28 cellular contexts compared by ENCODE assay signal in genomic region chr9:90632680-90633207, GRCh38. TPM values are rescaled to one million over a fixed set of nuclear protein-coding genes. Genes with fewer than 3 reads are reported as not detected.
"Had no signal": no experiment of that assay in that cellular context is flagged by ENCODE, and none has a peak within 500 bp of the region (broad histone marks: within the 10 kb centered on the region; RNA-seq: fewer than 3 reads in every experiment).

No MANE protein-coding gene starts in this region.

- H3K27ac ChIP-seq: brain microvascular endothelial cell, esophagus muscularis mucosa, foreskin keratinocyte, gastrocnemius medialis, WERI-Rb-1 had no signal

- H3K4me3 ChIP-seq: esophagus muscularis mucosa, gastrocnemius medialis had no signal

- H3K27me3 ChIP-seq: brain microvascular endothelial cell, esophagus muscularis mucosa, foreskin keratinocyte, gastrocnemius medialis had no signal

- H3K36me3 ChIP-seq: brain microvascular endothelial cell, esophagus muscularis mucosa, gastrocnemius medialis, WERI-Rb-1 had no signal

- H3K9me3 ChIP-seq: esophagus muscularis mucosa, gastrocnemius medialis had no signal

- H3K4me1 ChIP-seq: esophagus muscularis mucosa, foreskin keratinocyte, gastrocnemius medialis had no signal

- DNase-seq: activated B cell treated with CpG ODN at 0.5 μM for 24 hours; activated CD4-positive, alpha-beta T cell treated with anti-CD3 and anti-CD28 coated beads for 48 hours; activated CD4-positive, alpha-beta T cell treated with anti-CD3 and anti-CD28 coated beads, Interleukin-2, amount 50 U/mL, for 1 hour; activated CD4-positive, alpha-beta T cell treated with anti-CD3 and anti-CD28 coated beads, Interleukin-2, amount 50 U/mL, for 48 hours; activated CD8-positive, alpha-beta memory T cell treated with anti-CD3 and anti-CD28 coated beads for 24 hours; activated CD8-positive, alpha-beta T cell treated with anti-CD3 and anti-CD28 coated beads for 36 hours; activated effector memory CD4-positive, alpha-beta T cell treated with Interleukin-2 at 50 U/mL for 16 hours; activated gamma-delta T cell treated with Interleukin-2 at 50 U/mL for 16 hours; activated naive CD4-positive, alpha-beta T cell treated with anti-CD3 and anti-CD28 coated beads, Interleukin-2, amount 50 U/mL, for 16 hours; activated naive CD4-positive, alpha-beta T cell treated with Interleukin-2 at 50 U/mL for 16 hours; activated T-cell treated with anti-CD3 and anti-CD28 coated beads, Interleukin-2, amount 50 U/mL, for 4 hours; amniotic stem cell; anterior cingulate cortex; brain microvascular endothelial cell; cortex of kidney; dermis blood vessel endothelial cell; effector CD4-positive, alpha-beta T cell; effector memory CD8-positive, alpha-beta T cell; erythroblast; foreskin keratinocyte; gastrocnemius medialis; glutamatergic neuron; T-helper 1 cell; T-helper 17 cell; T1000; WERI-Rb-1 had no signal

RNA-seq across cellular contexts. Expression of gene DIRAS2, which starts 9.9 kb away (rescaled TPM):
- total RNA-seq: activated B cell treated with CpG ODN at 0.5 μM for 24 hours; activated CD8-positive, alpha-beta T cell treated with anti-CD3 and anti-CD28 coated beads for 36 hours; activated T-helper 17 cell treated with anti-CD3 and anti-CD28 coated beads, Interleukin-2, amount 50 U/mL, for 72 hours; foreskin keratinocyte; gastrocnemius medialis; T-helper 17 cell had no signal
- polyA plus RNA-seq: foreskin keratinocyte had no signal
